In the genomic region with DNA sequence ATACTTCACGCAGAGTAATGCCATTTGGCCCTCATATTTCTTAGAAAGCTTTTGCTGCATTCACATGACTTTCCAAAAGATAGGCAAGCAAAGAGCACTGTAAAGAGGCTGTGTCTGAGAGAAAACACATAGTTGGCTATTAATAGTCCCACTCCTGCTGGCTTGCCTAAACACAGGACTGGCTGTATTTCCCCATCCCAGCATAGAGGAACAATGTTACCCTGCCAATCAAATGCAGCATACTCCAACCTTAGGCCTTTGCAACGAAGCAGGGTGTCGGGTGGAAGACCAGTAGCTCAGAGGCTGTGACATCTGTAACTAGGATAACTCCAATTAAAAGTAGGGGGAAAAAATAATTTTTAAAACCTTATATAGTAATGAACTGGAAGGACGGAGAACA, we compare ENCODE assay signal across 13 cellular contexts.
A peak's percentile ranks its signal among the peaks of the same experiment; 100 is the strongest.
DNase-seq lines count a peak whose midpoint lies in the region; ATAC-seq, FAIRE-seq and TF ChIP-seq lines count a peak whose summit lies in the region.
"Had no signal": no experiment of that assay in that cellular context is flagged by ENCODE, and none has a peak within 500 bp of the region (broad histone marks: within the 10 kb centered on the region; RNA-seq: fewer than 3 reads in every experiment).

No MANE protein-coding gene starts in this region.

- TF ChIP-seq RAD21 in IMR-90 (IDR thresholded peaks at IDR 0.05; ENCODE audit: low read length) (no peak), GM12878 (IDR thresholded peaks at IDR 0.05; ENCODE audit: insufficient read depth, low read depth, low read length) (no peak)

- no peak for FAIRE-seq in GM12878 (lab: Jason Lieb, UNC)
- no peak for FAIRE-seq in H54 (lab: Jason Lieb, UNC)

- no peaks in the 10 kb centered on the region for H3K9me1 ChIP-seq in IMR-90 (ENCODE audit: insufficient read depth, low read length)

- no peak overlapping the region for H2BK120ac ChIP-seq in IMR-90 (ENCODE audit: low read depth, low read length)

- no peak overlapping the region for H2AK9ac ChIP-seq in IMR-90 (replicated peaks; ENCODE audit: low read depth, low read length, poor library complexity)

- intact Hi-C loops in IMR-90 (cut with micrococcal nuclease) = no loop called here
- intact Hi-C loops in GM12878 (cut with micrococcal nuclease; ENCODE audit: unreplicated experiment) = no loop called here
- intact Hi-C loops in gastrocnemius medialis (cut with DNase I; ENCODE audit: low total_unique reads) = loop anchor here (1.0 to 5.0 kb wide), 2 partner anchors 62 to 123 kb away; no protein-coding TSS in a partner anchor

- H3K18ac ChIP-seq in IMR-90 (ENCODE audit: low read depth, low read length) = no peak overlapping the region

- H3K23ac ChIP-seq in IMR-90 (ENCODE audit: low read depth, low read length) = no peak overlapping the region; the same call in 1 of the 2 replicates

- no peak overlapping the region; the same call in 1 of the 2 replicates for H3K4me2 ChIP-seq in IMR-90 (ENCODE audit: low read depth, low read length)
- H3K4me2 ChIP-seq in GM12878 (ENCODE audit: control insufficient read depth, insufficient read depth) = no peak overlapping the region

- H3K79me2 ChIP-seq in GM12878 (ENCODE audit: control insufficient read depth, insufficient read depth, low read length) = peaks cover 90% of the 10 kb centered on the region

- WGBS in IMR-90 (ENCODE audit: extremely low coverage in 2 of 2, insufficient read length in 1 of 2), 2 experiments = no CpG with 5 or more reads among the region's 4 CpGs
- 96% methylated on average over 4 of the region's 4 CpGs for WGBS in GM12878 (ENCODE audit: insufficient coverage, insufficient replicate concordance, low lambda C conversion rate, missing lambda C conversion rate)

- no peak for TF ChIP-seq EP300 in GM12878 (IDR thresholded peaks at IDR 0.05; ENCODE audit: borderline replicate concordance in 1 of 2, control insufficient read depth in 1 of 2, low read depth in 2 of 2, low read length in 2 of 2)

- H4K5ac ChIP-seq in IMR-90 (ENCODE audit: low read depth, low read length) = no peak overlapping the region

- H2BK5ac ChIP-seq in IMR-90 (ENCODE audit: low read depth, low read length, poor library complexity, severe bottlenecking) = no peak overlapping the region

- peak; percentile 72 for ATAC-seq in IMR-90 (ENCODE audit: low read depth)
- ATAC-seq in GM12878 = no peak
- peak; percentile 93 to 94 for ATAC-seq in gastrocnemius medialis
- no peak for ATAC-seq in HG03571 (IDR thresholded peaks at IDR 0.05; ENCODE audit: unreplicated experiment)
- no peak for ATAC-seq in HG03159 (IDR thresholded peaks at IDR 0.05; ENCODE audit: unreplicated experiment)

- no peaks in the 10 kb centered on the region for H3K36me3 ChIP-seq in IMR-90 (ENCODE audit: control insufficient read depth, insufficient read depth, low read length)
- 0 out of 4 replicates have a peak, but pooled peaks cover 0 to 6% of the 10 kb centered on the region in 2 experiments for H3K36me3 ChIP-seq in GM12878 (ENCODE audit: control insufficient read depth in 2 of 2, insufficient read depth in 2 of 2, low read length in 1 of 2)
- H3K36me3 ChIP-seq in right atrium auricular region = no peaks in the 10 kb centered on the region
- H3K36me3 ChIP-seq in gastrocnemius medialis = no peaks in the 10 kb centered on the region
- no peaks in the 10 kb centered on the region for H3K36me3 ChIP-seq in MG63

- no TSS peak for BruUV-seq in IMR-90 (replicated peaks; lab: Mats Ljungman, UMichigan)
- no TSS peak for BruUV-seq in GM12878 (replicated peaks; lab: Mats Ljungman, UMichigan)

- H3K4me1 ChIP-seq in IMR-90 (ENCODE audit: control insufficient read depth, insufficient read depth, low read length) (no peaks in the 10 kb centered on the region), GM12878 (ENCODE audit: control insufficient read depth, insufficient read depth, low read length) (peaks cover 11% of the 10 kb centered on the region), right atrium auricular region (peaks cover 0 to 33% of the 10 kb centered on the region in 2 donors), gastrocnemius medialis (peaks cover 67 to 69% of the 10 kb centered on the region in 2 donors)

- no peaks in the 10 kb centered on the region for H3K9me3 ChIP-seq in IMR-90 (ENCODE audit: control insufficient read depth, insufficient read depth, low read length)
- H3K9me3 ChIP-seq in GM12878 (replicated peaks; ENCODE audit: control insufficient read depth, insufficient read depth, low read length) = no peaks in the 10 kb centered on the region; the same call in 2 of the 3 replicates
- H3K9me3 ChIP-seq in right atrium auricular region = no peaks in the 10 kb centered on the region
- H3K9me3 ChIP-seq in gastrocnemius medialis = no peaks in the 10 kb centered on the region
- H3K9me3 ChIP-seq in MG63 = no peaks in the 10 kb centered on the region

- no peaks in the 10 kb centered on the region for H3K27me3 ChIP-seq in IMR-90 (ENCODE audit: control insufficient read depth, insufficient read depth, low read length)
- no peaks in the 10 kb centered on the region for H3K27me3 ChIP-seq in GM12878 (replicated peaks in 1 of 2; ENCODE audit: control insufficient read depth in 2 of 2, insufficient read depth in 2 of 2, low read length in 1 of 2)
- H3K27me3 ChIP-seq in right atrium auricular region = no peaks in the 10 kb centered on the region
- H3K27me3 ChIP-seq in gastrocnemius medialis = no peaks in the 10 kb centered on the region
- no peaks in the 10 kb centered on the region; the same call in 1 of the 2 replicates for H3K27me3 ChIP-seq in MG63

- H3K79me1 ChIP-seq in IMR-90 (ENCODE audit: low read depth in 1 of 2, low read length in 2 of 2) = peaks cover 3 to 4% of the 10 kb centered on the region in 2 experiments; a peak in 2 of 4 replicates

- H3K27ac ChIP-seq in IMR-90 (ENCODE audit: insufficient read depth, low read length) (no peak overlapping the region), GM12878 (ENCODE audit: control insufficient read depth, insufficient read depth) (peak overlapping the region; percentile 10; the same call in 1 of the 2 replicates), right atrium auricular region (peak overlapping the region in 1 of 2 donors; percentile 40), gastrocnemius medialis (peak overlapping the region; percentile 77 to 91 (median 87))

- H2AFZ ChIP-seq in IMR-90 (replicated peaks; ENCODE audit: low read length, poor library complexity) (no peak overlapping the region), GM12878 (ENCODE audit: control insufficient read depth, low read depth, low read length) (no peak overlapping the region)

- H3K9ac ChIP-seq in IMR-90 (ENCODE audit: low read depth, low read length) (no peak overlapping the region), GM12878 (ENCODE audit: control insufficient read depth, insufficient read depth, low read length) (no peak overlapping the region)

- dilution Hi-C loops in IMR-90 (cut with HindIII; ENCODE audit: low sequenced_read_pairs, unreplicated experiment) = no loop called here

- SMC1A ChIA-PET in GM12878 (lab: Charles Lee; ENCODE audit: uncharacterized antibody, unreplicated experiment) = interaction anchor here (0.8 to 3.8 kb wide), 7 partner anchors 10 to 148 kb away, joined by 3 to 33 read pairs (median 3); no protein-coding TSS in a partner anchor

- TF ChIP-seq CTCF in IMR-90 (conservative IDR thresholded peaks at IDR 0.05; ENCODE audit: low read depth, low read length) = no peak
- no peak for TF ChIP-seq CTCF in GM12878 (IDR thresholded peaks at IDR 0.05 in 2 of 3, conservative IDR thresholded peaks at IDR 0.05 in 1 of 3; ENCODE audit: control insufficient read depth in 2 of 3, extremely low read depth in 1 of 3, insufficient read depth in 1 of 3, low read depth in 3 of 3, low read length in 3 of 3)
- no peak for TF ChIP-seq CTCF in right atrium auricular region (IDR thresholded peaks at IDR 0.05)
- TF ChIP-seq CTCF in gastrocnemius medialis (IDR thresholded peaks at IDR 0.05 in 4 of 5, conservative IDR thresholded peaks at IDR 0.05 in 1 of 5) = no peak

- DNase-seq in IMR-90 (peak; percentile 40), GM12878 (ENCODE audit: low read depth, low spot score) (no peak), right atrium auricular region (ENCODE audit: low spot score) (peak; percentile 59), gastrocnemius medialis (peak; percentile 70 to 83), MG63 (no peak), H54 (ENCODE audit: insufficient read length, low spot score) (no peak)
- DNase-seq: activated CD4-positive, alpha-beta T cell treated with anti-CD3 and anti-CD28 coated beads, Interleukin-2, amount 10 ng/mL, durations not matched to agents 7 days and 5 days; activated gamma-delta T cell treated with Interleukin-2 at 50 U/mL for 16 hours; CD4-positive, CD25-positive, alpha-beta regulatory T cell; HCEC 1CT; SW 1271 had no signal

- H4K91ac ChIP-seq in IMR-90 (ENCODE audit: insufficient read depth, low read depth, low read length) = no peak overlapping the region

- RAD21 ChIA-PET in GM12878 (lab: Charles Lee; ENCODE audit: unreplicated experiment) = interaction anchor here (0.6 to 1.9 kb wide), 6 partner anchors 9 to 158 kb away, joined by 3 to 6 read pairs (median 3); no protein-coding TSS in a partner anchor

- H3K14ac ChIP-seq in IMR-90 (replicated peaks; ENCODE audit: low read depth, low read length) = no peak overlapping the region

- H2BK15ac ChIP-seq in IMR-90 (ENCODE audit: low read depth, low read length) = no peak overlapping the region

- in situ Hi-C loops in IMR-90 (cut with MboI; ENCODE audit: low sequenced_read_pairs) (no loop called here), GM12878 (cut with MboI) (no loop called here), gastrocnemius medialis (cut with MboI; ENCODE audit: low sequenced_read_pairs in 4 of 4) (no loop called here)

- H2BK20ac ChIP-seq in IMR-90 (ENCODE audit: low read depth, low read length) = no peak overlapping the region

- H2AK5ac ChIP-seq in IMR-90 (ENCODE audit: low read depth, low read length) = no peak overlapping the region

- CTCF ChIA-PET in IMR-90 (lab: Yijun Ruan, JAX) = no interaction called here
- CTCF ChIA-PET in GM12878 (lab: Yijun Ruan, JAX) = interaction anchor here (1.6 to 4.9 kb wide), 2 partner anchors 8 to 10 kb away, joined by 4 to 16 read pairs; no protein-coding TSS in a partner anchor

- H3K4me3 ChIP-seq in IMR-90 (ENCODE audit: insufficient read depth, low read depth, low read length) (no peak overlapping the region), GM12878 (no peak overlapping the region), right atrium auricular region (no peak overlapping the region), gastrocnemius medialis (no peak overlapping the region), MG63 (no peak overlapping the region)

- no peak for TF ChIP-seq POLR2A in IMR-90 (IDR thresholded peaks at IDR 0.05; ENCODE audit: low read depth, low read length)
- TF ChIP-seq POLR2A in GM12878 (IDR thresholded peaks at IDR 0.05; ENCODE audit: low read depth, low read length) = no peak
- TF ChIP-seq POLR2A in gastrocnemius medialis (IDR thresholded peaks at IDR 0.05) = no peak
- TF ChIP-seq POLR2A in H54 (IDR thresholded peaks at IDR 0.05; ENCODE audit: low read depth, low read length) = no peak

- POLR2A ChIA-PET in IMR-90 (lab: Charles Lee; ENCODE audit: unreplicated experiment) (no interaction called here), GM12878 (lab: Charles Lee) (interaction anchor here (0.5 to 2.2 kb wide), 4 partner anchors 8 to 1205 kb away, joined by 3 to 6 read pairs (median 4); no protein-coding TSS in a partner anchor)

- H4K8ac ChIP-seq in IMR-90 (ENCODE audit: low read depth in 2 of 2, low read length in 2 of 2) = no peak overlapping the region

- no peak overlapping the region for H3K56ac ChIP-seq in IMR-90 (ENCODE audit: extremely low read depth, insufficient read depth, low read length)

- no peaks in the 10 kb centered on the region; the same call in 1 of the 2 replicates for H4K20me1 ChIP-seq in IMR-90 (ENCODE audit: insufficient read depth, low read length)
- H4K20me1 ChIP-seq in GM12878 (ENCODE audit: control insufficient read depth, insufficient read depth) = no peaks in the 10 kb centered on the region

- H3K4ac ChIP-seq in IMR-90 (ENCODE audit: low read depth, low read length) = no peak overlapping the region; the same call in 1 of the 2 replicates

Comparison
In these comparisons a context has a peak if more than half of its experiments do, and no peak if none do; other contexts are left out.
1. ATAC-seq: peak in IMR-90 (single experiment) and gastrocnemius medialis (2 of 2); none in GM12878 (single experiment), HG03571 (single experiment) and HG03159 (single experiment).
2. DNase-seq: peak in IMR-90 (single experiment), right atrium auricular region (single experiment) and gastrocnemius medialis (2 of 2); none in GM12878 (single experiment), MG63 (single experiment) and H54 (single experiment).